Comparison of ENCODE assay signal across 26 cellular contexts in the genomic region with DNA sequence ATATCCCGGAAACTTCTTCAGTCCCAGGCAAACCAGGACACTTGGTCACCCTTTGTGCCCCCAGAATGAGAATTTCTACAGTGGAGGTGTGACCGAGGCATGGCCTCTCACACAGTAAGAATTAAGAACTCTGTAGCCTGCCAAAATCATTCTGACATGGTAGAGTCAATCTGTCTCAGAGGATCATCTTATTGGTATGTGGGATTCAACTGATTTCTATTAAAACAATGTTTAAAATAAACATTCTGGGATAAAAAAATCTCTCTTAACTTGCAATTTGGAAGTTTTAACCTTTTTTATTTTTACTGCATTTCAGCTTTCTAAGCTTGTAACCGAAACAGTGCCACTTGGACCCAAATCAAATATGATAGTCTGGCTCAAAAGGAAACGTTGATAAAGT.
A peak's percentile ranks its signal among the peaks of the same experiment; 100 is the strongest.
DNase-seq lines count a peak whose midpoint lies in the region; ATAC-seq and TF ChIP-seq lines count a peak whose summit lies in the region.
"Had no signal": no experiment of that assay in that cellular context is flagged by ENCODE, and none has a peak within 500 bp of the region (broad histone marks: within the 10 kb centered on the region; RNA-seq: fewer than 3 reads in every experiment).

No MANE protein-coding gene starts in this region.

- H3K4me3 ChIP-seq in adipocyte (ENCODE audit: low read length) (peak overlapping the region; percentile 38), fibroblast of the aortic adventitia (ENCODE audit: low read depth, low read length) (no peak overlapping the region)
- H3K4me3 ChIP-seq: BLaER1 treated with 17β-estradiol and CSF1 and Interleukin-3, amounts not matched to agents 10 nM and 100 nM; Peyer's patch; skin epidermis had no signal

- no peak overlapping the region for H3K4me3 Mint-ChIP-seq in stimulated activated naive CD8-positive, alpha-beta T cell treated with anti-CD3 and anti-CD28 coated beads, Interleukin-15, amount 100 ng/mL, for 72 hours
- H3K4me3 Mint-ChIP-seq: natural killer cell, type B pancreatic cell had no signal

- ATAC-seq in stimulated activated naive CD8-positive, alpha-beta T cell treated with anti-CD3 and anti-CD28 coated beads, Interleukin-15, amount 100 ng/mL, for 72 hours, result no peak
- ATAC-seq in HG03280 (IDR thresholded peaks at IDR 0.05; ENCODE audit: unreplicated experiment), result no peak
- ATAC-seq: left lobe of liver; natural killer cell; stimulated activated naive CD8-positive, alpha-beta T cell treated with anti-CD3 and anti-CD28 coated beads, Interleukin-15, Interleukin-2, amounts not matched to agents 100 U/mL and 50 U/mL, for 24 hours had no signal

- H3K9ac ChIP-seq in adipocyte (ENCODE audit: low read length), result peak overlapping the region; percentile 71
- H3K9ac ChIP-seq: BLaER1 treated with 17β-estradiol and CSF1 and Interleukin-3, amounts not matched to agents 10 nM and 100 nM had no signal

- peaks cover 72% of the 10 kb centered on the region for H3K4me1 ChIP-seq in adipocyte (ENCODE audit: control insufficient read depth, insufficient read depth, low read length)
- H3K4me1 ChIP-seq: Peyer's patch had no signal

- H3K27me3 ChIP-seq in adipocyte (replicated peaks; ENCODE audit: control insufficient read depth, insufficient read depth, low read length), result no peaks in the 10 kb centered on the region
- H3K27me3 ChIP-seq: BLaER1 treated with 17β-estradiol and CSF1 and Interleukin-3, amounts not matched to agents 10 nM and 100 nM; Peyer's patch had no signal

- H3K4me1 Mint-ChIP-seq in stimulated activated naive CD8-positive, alpha-beta T cell treated with anti-CD3 and anti-CD28 coated beads, Interleukin-15, amount 100 ng/mL, for 72 hours, result no peaks in the 10 kb centered on the region
- H3K4me1 Mint-ChIP-seq: natural killer cell had no signal

- no peak overlapping the region for H3K27ac Mint-ChIP-seq in stimulated activated naive CD8-positive, alpha-beta T cell treated with anti-CD3 and anti-CD28 coated beads, Interleukin-15, amount 100 ng/mL, for 72 hours
- H3K27ac Mint-ChIP-seq: natural killer cell, progenitor cell of endocrine pancreas, type B pancreatic cell had no signal

- no peaks in the 10 kb centered on the region for H3K27me3 Mint-ChIP-seq in stimulated activated naive CD8-positive, alpha-beta T cell treated with anti-CD3 and anti-CD28 coated beads, Interleukin-15, amount 100 ng/mL, for 72 hours
- H3K27me3 Mint-ChIP-seq: type B pancreatic cell had no signal

- H3K9me3 ChIP-seq in adipocyte (ENCODE audit: control insufficient read depth, low read length), result no peaks in the 10 kb centered on the region
- H3K9me3 ChIP-seq: BLaER1 treated with 17β-estradiol and CSF1 and Interleukin-3, amounts not matched to agents 10 nM and 100 nM; Peyer's patch had no signal

- DNase-seq in GM04503 (ENCODE audit: low read depth) (peak; percentile 68), adipocyte (ENCODE audit: low read depth) (peak; percentile 81), fibroblast of the aortic adventitia (ENCODE audit: low read depth) (peak; percentile 78), substantia nigra (lab: John Stamatoyannopoulos, UW) (no peak), dermis blood vessel endothelial cell (no peak)
- no peak for DNase-seq in stimulated activated naive CD8-positive, alpha-beta T cell treated with anti-CD3 and anti-CD28 coated beads, Interleukin-15, amount 100 ng/mL, for 72 hours
- DNase-seq: activated CD4-positive, alpha-beta T cell treated with anti-CD3 and anti-CD28 coated beads, Interleukin-2, amount 50 U/mL, for 48 hours; activated gamma-delta T cell treated with Interleukin-2 at 50 U/mL for 16 hours; Calu3; caudate nucleus; erythroblast; head of caudate nucleus; Karpas-422; natural killer cell; NCI-H1048; NCI-H1930; NK-92 treated with Interleukin-12 subunit alpha and Interleukin-12 subunit beta, amount 100 ng/mL, for 24 hours; Peyer's patch; stimulated activated CD4-positive, alpha-beta T cell treated with anti-CD3 and anti-CD28 coated beads, Interleukin-2, amount 100 ng/mL, for 48 hours; stimulated activated naive CD8-positive, alpha-beta T cell treated with anti-CD3 and anti-CD28 coated beads, Interleukin-15, Interleukin-2, amounts not matched to agents 100 U/mL and 50 U/mL, for 24 hours had no signal

- H3K36me3 ChIP-seq in adipocyte (ENCODE audit: control insufficient read depth, insufficient read depth, low read length, severe bottlenecking), result no peaks in the 10 kb centered on the region
- H3K36me3 ChIP-seq: BLaER1 treated with 17β-estradiol and CSF1 and Interleukin-3, amounts not matched to agents 10 nM and 100 nM; Peyer's patch had no signal

- H3K9me3 Mint-ChIP-seq in stimulated activated naive CD8-positive, alpha-beta T cell treated with anti-CD3 and anti-CD28 coated beads, Interleukin-15, amount 100 ng/mL, for 72 hours, result no peaks in the 10 kb centered on the region
- H3K9me3 Mint-ChIP-seq: natural killer cell, type B pancreatic cell had no signal

- TF ChIP-seq CTCF in fibroblast of the aortic adventitia (IDR thresholded peaks at IDR 0.05; ENCODE audit: insufficient read depth, low read length), result no peak

- no peak overlapping the region for H3K27ac ChIP-seq in substantia nigra (ENCODE audit: low read depth, low read length, poor library complexity, severe bottlenecking)
- H3K27ac ChIP-seq: BLaER1 treated with 17β-estradiol and CSF1 and Interleukin-3, amounts not matched to agents 10 nM and 100 nM; Peyer's patch; skin epidermis had no signal

Comparison
In these comparisons a context has a peak if more than half of its experiments do, and no peak if none do; other contexts are left out.
1. DNase-seq: peak in GM04503 (single experiment), adipocyte (single experiment) and fibroblast of the aortic adventitia (single experiment); none in stimulated activated naive CD8-positive, alpha-beta T cell treated with anti-CD3 and anti-CD28 coated beads, Interleukin-15, amount 100 ng/mL, for 72 hours (0 of 2), substantia nigra (0 of 49) and dermis blood vessel endothelial cell (single experiment).